ENCODE assay signal across 8 cellular contexts in genomic region chr17:3723556-3724372, GRCh38. TPM values are rescaled to one million over a fixed set of nuclear protein-coding genes. Genes with fewer than 3 reads are reported as not detected.
DNase-seq lines count a peak whose midpoint lies in the region; ATAC-seq and TF ChIP-seq lines count a peak whose summit lies in the region.

Gene HASPIN, plus strand, starts transcription at chr17:3723903. Its CDS starts 33 bp downstream, at chr17:3723936.

- H3K9ac ChIP-seq in neural cell (ENCODE audit: low read length): peak within 1 kb of the TSS; percentile 86

- TF ChIP-seq EP300 in neural cell (conservative IDR thresholded peaks at IDR 0.05; ENCODE audit: poor library complexity, severe bottlenecking) (peak; percentile 62), stomach (IDR thresholded peaks at IDR 0.05) (no peak)

- H3K9me3 ChIP-seq in RWPE2 (ENCODE audit: severe bottlenecking) (no peaks in the 10 kb centered on the region), neural cell (ENCODE audit: low read length) (no peaks in the 10 kb centered on the region), stomach (no peaks in the 10 kb centered on the region)

- H3K4me1 ChIP-seq in RWPE2 (ENCODE audit: insufficient read depth, poor library complexity, severe bottlenecking) (peaks cover 22% of the 10 kb centered on the region), stomach (peaks cover 25 to 56% (median 42%) of the 10 kb centered on the region in 4 donors)

- intact Hi-C loops in stomach (cut with DNase I; ENCODE audit: low total_unique reads): no loop called here

- no peak for TF ChIP-seq POLR2A in stomach (IDR thresholded peaks at IDR 0.05)

- H2AFZ ChIP-seq in neural cell (ENCODE audit: low read depth, low read length): peak within 1 kb of the TSS; percentile 62

- H3K27ac ChIP-seq in RWPE2 (ENCODE audit: poor library complexity, severe bottlenecking) (peak within 1 kb of the TSS; percentile 45), neural cell (ENCODE audit: low read length) (peak within 1 kb of the TSS; percentile 76), stomach (peak within 1 kb of the TSS; percentile 83 to 94 (median 92))

- peaks cover 13% of the 10 kb centered on the region for H3K79me2 ChIP-seq in neural cell (replicated peaks; ENCODE audit: insufficient read depth, low read length)

- TF ChIP-seq RAD21 in neural cell (conservative IDR thresholded peaks at IDR 0.05): peak; percentile 35

- WGBS in stomach, 5 donors: 0 to 1% (median 1%) methylated on average over 18 to 98 of the region's 98 CpGs

- no peaks in the 10 kb centered on the region for H3K27me3 ChIP-seq in RWPE2 (ENCODE audit: insufficient read depth, poor library complexity, severe bottlenecking)
- no peaks in the 10 kb centered on the region for H3K27me3 ChIP-seq in neural cell (ENCODE audit: insufficient read depth, low read depth, low read length)
- H3K27me3 ChIP-seq in stomach: no peaks in the 10 kb centered on the region

- H3K4me3 ChIP-seq in LNCaP clone FGC (ENCODE audit: low read depth, low read length): peak within 1 kb of the TSS; percentile 84
- peak within 1 kb of the TSS; percentile 95 for H3K4me3 ChIP-seq in RWPE2 (ENCODE audit: severe bottlenecking)
- H3K4me3 ChIP-seq in fibroblast of the aortic adventitia (ENCODE audit: low read depth, low read length): peak within 1 kb of the TSS; percentile 88
- peak within 1 kb of the TSS; percentile 78 for H3K4me3 ChIP-seq in neural cell (ENCODE audit: low read length)
- H3K4me3 ChIP-seq in stomach: peak within 1 kb of the TSS; percentile 74 to 97 (median 88)

- peaks cover 5% of the 10 kb centered on the region for H3F3A ChIP-seq in neural cell (ENCODE audit: insufficient read depth, low read length, poor library complexity, severe bottlenecking)

- H4K20me1 ChIP-seq in neural cell (ENCODE audit: insufficient read depth): no peaks in the 10 kb centered on the region

- H3K36me3 ChIP-seq in RWPE2 (ENCODE audit: low read depth) (peaks cover 47% of the 10 kb centered on the region), neural cell (ENCODE audit: insufficient read depth, low read length) (no peaks in the 10 kb centered on the region), stomach (peaks cover 7 to 33% (median 17%) of the 10 kb centered on the region in 4 donors)

- TF ChIP-seq CTCF in LNCaP clone FGC (IDR thresholded peaks at IDR 0.05; ENCODE audit: control insufficient read depth, extremely low read depth, insufficient read depth) (no peak), RWPE2 (IDR thresholded peaks at IDR 0.05; ENCODE audit: poor library complexity, severe bottlenecking) (no peak), fibroblast of the aortic adventitia (IDR thresholded peaks at IDR 0.05; ENCODE audit: insufficient read depth, low read length) (peak; percentile 60), neural cell (IDR thresholded peaks at IDR 0.05; ENCODE audit: poor library complexity, severe bottlenecking) (peak; percentile 54), stomach (IDR thresholded peaks at IDR 0.05) (peak in 2 of 7 experiments; percentile 20 to 43)

- peak; percentile 70 for ATAC-seq in RWPE2 (ENCODE audit: low read depth)

- no peaks in the 10 kb centered on the region for H3K9me2 ChIP-seq in neural cell (ENCODE audit: insufficient read depth, low read length)

- peak within 1 kb of the TSS; percentile 87 for H3K4me2 ChIP-seq in neural cell (ENCODE audit: low read length)

- peak; percentile 90 for DNase-seq in EL
- DNase-seq in GOT3 (lab: John Stamatoyannopoulos, UW): peak; percentile 70
- DNase-seq in LNCaP clone FGC (ENCODE audit: low read depth): peak; percentile 59
- peak; percentile 82 for DNase-seq in RWPE2 (ENCODE audit: low spot score)
- peak; percentile 86 for DNase-seq in activated effector memory CD4-positive, alpha-beta T cell treated with Interleukin-2 at 50 U/mL for 16 hours
- DNase-seq in fibroblast of the aortic adventitia (ENCODE audit: low read depth): peak; percentile 86
- peak; percentile 93 for DNase-seq in stomach

TF ChIP-seq in neural cell, 6 proteins besides CTCF, POLR2A, EP300 and RAD21:
- TF ChIP-seq MXI1 (conservative IDR thresholded peaks at IDR 0.05; ENCODE audit: poor library complexity, severe bottlenecking) (peak; percentile 99), POLR2AphosphoS5 (IDR thresholded peaks at IDR 0.05) (peak; percentile 93), REST (IDR thresholded peaks at IDR 0.05; ENCODE audit: borderline replicate concordance) (peak; percentile 88), EZH2 (IDR thresholded peaks at IDR 0.05; ENCODE audit: borderline replicate concordance, insufficient read depth, low read length, poor library complexity, severe bottlenecking) (no peak), TAF1 (IDR thresholded peaks at IDR 0.05; ENCODE audit: low read depth) (peak; percentile 94), SMC3 (conservative IDR thresholded peaks at IDR 0.05; ENCODE audit: poor library complexity) (peak; percentile 55)
TF ChIP-seq in neural cell: peak in this region for 5.

RNA-seq across cellular contexts. Expression of gene HASPIN, which starts in this region (rescaled TPM):
- 0.49 and 10.5 TPM in 2 replicates for total RNA-seq in fibroblast of the aortic adventitia (ENCODE audit: low replicate concordance)
- polyA plus RNA-seq in neural cell: 0.22 and 0.32 TPM in 2 replicates
- 0.46 and 0.49 TPM in 2 replicates for polyA minus RNA-seq in neural cell
- total RNA-seq in stomach: under 1 TPM in 3 of 5 donors, not detected in 2; 0.55 to 0.89 (median 0.87) TPM
- polyA plus RNA-seq in stomach: under 1 TPM in 2 of 3 donors, not detected in 1; 0.30 to 0.68 TPM

Comparison
In these comparisons a context has a peak if more than half of its experiments do, and no peak if none do; other contexts are left out.
1. Peak in every context shown above with its lines: DNase-seq, ATAC-seq, H3K4me3 ChIP-seq and H3K27ac ChIP-seq.
2. Peak in DNase-seq, H3K4me3 ChIP-seq and H3K27ac ChIP-seq in stomach; RNA of the gene not detected or under 1 TPM.
3. CTCF ChIP-seq: peak in fibroblast of the aortic adventitia (single experiment) and neural cell (single experiment); none in LNCaP clone FGC (single experiment) and RWPE2 (single experiment).